ENCODE assay signal across 10 cellular contexts in genomic region chr3:194537732-194538247, GRCh38. TPM values are rescaled to one million over a fixed set of nuclear protein-coding genes. Genes with fewer than 3 reads are reported as not detected.
DNase-seq lines count a peak whose midpoint lies in the region; ATAC-seq and TF ChIP-seq lines count a peak whose summit lies in the region.
"Had no signal": no experiment of that assay in that cellular context is flagged by ENCODE, and none has a peak within 500 bp of the region (broad histone marks: within the 10 kb centered on the region; RNA-seq: fewer than 3 reads in every experiment).

No MANE protein-coding gene starts in this region.

- intact Hi-C loops in breast epithelium (cut with DNase I; ENCODE audit: low total_unique reads) (no loop called here), posterior cingulate gyrus (cut with DNase I) (no loop called here)

- no peak overlapping the region for H3K4me3 ChIP-seq in BJ (ENCODE audit: low read depth, low read length)
- H3K4me3 ChIP-seq in breast epithelium, result no peak overlapping the region
- no peak overlapping the region for H3K4me3 ChIP-seq in mesendoderm (ENCODE audit: low read length)

- H3K79me1 ChIP-seq in mesendoderm (ENCODE audit: low read length), result no peaks in the 10 kb centered on the region

- DNase-seq in BJ (ENCODE audit: low read depth), result peak; percentile 59
- peak; percentile 47 for DNase-seq in NCI-H1092 (lab: John Stamatoyannopoulos, UW)
- peak in 1 of 2 donors; percentile 38 for DNase-seq in breast epithelium (ENCODE audit: low spot score in 2 of 2)
- DNase-seq in mesendoderm, result peak; percentile 29
- no peak for DNase-seq in SKM-1 (lab: John Stamatoyannopoulos, UW; ENCODE audit: unreplicated experiment)
- DNase-seq in SHP77 treated with DMSO at 0.1 percent for 48 hours (lab: John Stamatoyannopoulos, UW), result no peak
- DNase-seq in posterior cingulate gyrus, result no peak
- DNase-seq: activated naive CD4-positive, alpha-beta T cell; H9 had no signal

- no peak overlapping the region for H3K9ac ChIP-seq in mesendoderm (ENCODE audit: low read length)

- H3K18ac ChIP-seq in mesendoderm (ENCODE audit: low read length), result no peak overlapping the region

- no peaks in the 10 kb centered on the region for H3K9me3 ChIP-seq in breast epithelium

- no peaks in the 10 kb centered on the region for H3K27me3 ChIP-seq in BJ (ENCODE audit: control insufficient read depth, insufficient read depth, low read length)
- no peaks in the 10 kb centered on the region for H3K27me3 ChIP-seq in breast epithelium
- H3K27me3 ChIP-seq in mesendoderm (ENCODE audit: insufficient read depth, low read length, poor library complexity), result no peaks in the 10 kb centered on the region

- no peak overlapping the region for H2BK5ac ChIP-seq in mesendoderm (ENCODE audit: low read length)

- H3K4ac ChIP-seq in mesendoderm (ENCODE audit: low read depth, low read length), result no peak overlapping the region

- H3K36me3 ChIP-seq in BJ (ENCODE audit: control insufficient read depth, insufficient read depth, low read length) (no peaks in the 10 kb centered on the region), breast epithelium (no peaks in the 10 kb centered on the region), mesendoderm (ENCODE audit: control insufficient read depth, insufficient read depth, low read length) (no peaks in the 10 kb centered on the region)

- no peak overlapping the region for H3K23ac ChIP-seq in mesendoderm (ENCODE audit: low read length)

- no peak overlapping the region for H2AK5ac ChIP-seq in mesendoderm (ENCODE audit: low read length)

- no peak overlapping the region for H4K8ac ChIP-seq in mesendoderm (ENCODE audit: low read depth, low read length)

- POLR2A ChIA-PET in BJ (lab: Charles Lee), result no interaction called here

- no peak overlapping the region for H2BK15ac ChIP-seq in mesendoderm (replicated peaks; ENCODE audit: low read depth)

- H4K5ac ChIP-seq in mesendoderm (ENCODE audit: low read length), result no peak overlapping the region

- H3K4me1 ChIP-seq in breast epithelium (no peaks in the 10 kb centered on the region), mesendoderm (ENCODE audit: control insufficient read depth, low read depth, low read length) (no peaks in the 10 kb centered on the region)

- no peak for TF ChIP-seq CTCF in BJ (IDR thresholded peaks at IDR 0.05; ENCODE audit: insufficient read depth, low read depth, low read length)
- no peak for TF ChIP-seq CTCF in breast epithelium (IDR thresholded peaks at IDR 0.05)

- no peak overlapping the region for H3K4me2 ChIP-seq in mesendoderm (ENCODE audit: low read length)

- no peak for ATAC-seq in HG03280 (IDR thresholded peaks at IDR 0.05; ENCODE audit: unreplicated experiment)

- TF ChIP-seq POLR2A in breast epithelium (IDR thresholded peaks at IDR 0.05), result no peak

- no peaks in the 10 kb centered on the region for H3K79me2 ChIP-seq in mesendoderm (ENCODE audit: control insufficient read depth, insufficient read depth, low read length)

- no CpG with 5 or more reads among the region's 8 CpGs for WGBS in mesendoderm (ENCODE audit: extremely low coverage, insufficient coverage, low lambda C conversion rate)

- H2BK120ac ChIP-seq in mesendoderm (ENCODE audit: low read depth, low read length), result no peak overlapping the region

- no peak overlapping the region for H3K56ac ChIP-seq in mesendoderm (ENCODE audit: low read length)

- CTCF ChIA-PET in BJ (lab: Yijun Ruan, JAX), result interaction anchor here (0.7 to 2.8 kb wide), 3 partner anchors 11 to 53 kb away, joined by 3 to 8 read pairs (median 3); no protein-coding TSS in a partner anchor

- H3K27ac ChIP-seq in breast epithelium (peak overlapping the region; percentile 31 to 33), mesendoderm (ENCODE audit: low read depth, low read length) (no peak overlapping the region)

RNA-seq across cellular contexts. Expression of gene ATP13A3, which starts 51.0 kb away (rescaled TPM):
- polyA plus RNA-seq in BJ (2011; rRNA removed), result 47.1 and 96.3 TPM in 2 replicates
- 68.2 and 83.7 TPM in 2 replicates for polyA minus RNA-seq in BJ (2011; rRNA and poly(A)+ RNA removed)
- total RNA-seq in breast epithelium, result 100 to 1,000 TPM; 132 to 170 (median 142) TPM
- 43.8 TPM for polyA plus RNA-seq in mesendoderm (2013, experiment 1 of 2)
- 42.9 TPM for polyA plus RNA-seq in mesendoderm (2013, experiment 2 of 2)

Comparison
In these comparisons a context has a peak if more than half of its experiments do, and no peak if none do; other contexts are left out.
1. DNase-seq: peak in BJ (single experiment), NCI-H1092 (single experiment) and mesendoderm (single experiment); none in SKM-1 (single experiment), SHP77 treated with DMSO at 0.1 percent for 48 hours (single experiment) and posterior cingulate gyrus (0 of 10).